30 cellular contexts compared by ENCODE assay signal in genomic region chr15:35966781-35967180, GRCh38.
"Had no signal": no experiment of that assay in that cellular context is flagged by ENCODE, and none has a peak within 500 bp of the region (broad histone marks: within the 10 kb centered on the region; RNA-seq: fewer than 3 reads in every experiment).

No MANE protein-coding gene starts in this region.

- DNase-seq: activated B cell treated with CpG ODN at 0.5 μM for 24 hours; activated CD4-positive, alpha-beta memory T cell treated with anti-CD3 and anti-CD28 coated beads for 36 hours; activated CD4-positive, alpha-beta T cell treated with anti-CD3 and anti-CD28 coated beads for 4 hours; activated CD4-positive, alpha-beta T cell treated with anti-CD3 and anti-CD28 coated beads, Interleukin-2, amount 10 ng/mL, durations not matched to agents 24 days and 14 days; activated CD4-positive, alpha-beta T cell treated with anti-CD3 and anti-CD28 coated beads, Interleukin-2, amount 50 U/mL, for 1 hour; activated CD4-positive, alpha-beta T cell treated with anti-CD3 and anti-CD28 coated beads, Interleukin-2, amount 50 U/mL, for 4 hours; activated CD4-positive, CD25-positive, alpha-beta regulatory T cell treated with anti-CD3 and anti-CD28 coated beads, Interleukin-2, amount 50 U/mL, for 72 hours; activated CD8-positive, alpha-beta memory T cell treated with anti-CD3 and anti-CD28 coated beads, Interleukin-2, amount 50 U/mL, for 4 hours; activated CD8-positive, alpha-beta T cell treated with anti-CD3 and anti-CD28 coated beads for 36 hours; activated effector memory CD4-positive, alpha-beta T cell treated with Interleukin-2 at 50 U/mL for 16 hours; activated gamma-delta T cell; activated naive CD4-positive, alpha-beta T cell treated with anti-CD3 and anti-CD28 coated beads, Interleukin-2, amount 10 ng/mL, durations not matched to agents 7 days and 5 days; activated naive CD4-positive, alpha-beta T cell treated with Interleukin-2 at 50 U/mL for 16 hours; activated naive CD8-positive, alpha-beta T cell treated with anti-CD3 and anti-CD28 coated beads, Interleukin-2, amount 10 ng/mL, durations not matched to agents 7 days and 5 days; activated naive CD8-positive, alpha-beta T cell treated with anti-CD3 and anti-CD28 coated beads, Interleukin-2, amount 50 U/mL, for 24 hours; activated T-cell treated with anti-CD3 and anti-CD28 coated beads, Interleukin-2, amount 50 U/mL, for 24 hours; activated T-cell treated with anti-CD3 and anti-CD28 coated beads, Interleukin-2, amount 50 U/mL, for 48 hours; aorta; body of pancreas; brain microvascular endothelial cell; central memory CD4-positive, alpha-beta T cell; T-helper 2 cell; T-helper 9 cell had no signal

- H3K9me3 Mint-ChIP-seq: activated CD4-positive, alpha-beta memory T cell treated with anti-CD3 and anti-CD28 coated beads for 36 hours; activated CD4-positive, alpha-beta T cell treated with anti-CD3 and anti-CD28 coated beads, Interleukin-2, amount 10 ng/mL, durations not matched to agents 24 days and 14 days; activated CD8-positive, alpha-beta T cell treated with anti-CD3 and anti-CD28 coated beads for 36 hours; activated naive CD4-positive, alpha-beta T cell treated with anti-CD3 and anti-CD28 coated beads, Interleukin-2, amount 50 U/mL, for 24 hours; activated naive CD8-positive, alpha-beta T cell treated with anti-CD3 and anti-CD28 coated beads, Interleukin-2, amount 10 ng/mL, durations not matched to agents 7 days and 5 days; activated naive CD8-positive, alpha-beta T cell treated with anti-CD3 and anti-CD28 coated beads, Interleukin-2, amount 50 U/mL, for 24 hours; activated T-cell treated with anti-CD3 and anti-CD28 coated beads, Interleukin-2, amount 50 U/mL, for 24 hours; T-helper 1 cell treated with Interleukin-12 subunit alpha and Interleukin-12 subunit beta and Interleukin-4 antibody, amounts not matched to agents 30 μg/mL and 1 μg/mL, for 36 hours; T-helper 2 cell treated with Interferon-gamma antibody and Interleukin-4, amounts not matched to agents 5 μg/mL and 100 μg/mL, for 36 hours had no signal

- H3K9me3 ChIP-seq: body of pancreas, breast epithelium had no signal

- H3K4me1 ChIP-seq: body of pancreas, breast epithelium had no signal

- H3K27me3 Mint-ChIP-seq: activated B cell treated with CpG ODN at 0.5 μM for 24 hours; activated CD4-positive, alpha-beta memory T cell treated with anti-CD3 and anti-CD28 coated beads for 36 hours; activated CD4-positive, alpha-beta T cell treated with anti-CD3 and anti-CD28 coated beads, Interleukin-2, amount 10 ng/mL, durations not matched to agents 24 days and 14 days; activated CD8-positive, alpha-beta T cell treated with anti-CD3 and anti-CD28 coated beads for 36 hours; activated naive CD4-positive, alpha-beta T cell treated with anti-CD3 and anti-CD28 coated beads, Interleukin-2, amount 10 ng/mL, durations not matched to agents 7 days and 5 days; activated naive CD4-positive, alpha-beta T cell treated with anti-CD3 and anti-CD28 coated beads, Interleukin-2, amount 50 U/mL, for 24 hours; activated naive CD8-positive, alpha-beta T cell; activated naive CD8-positive, alpha-beta T cell treated with anti-CD3 and anti-CD28 coated beads, Interleukin-2, amount 10 ng/mL, durations not matched to agents 7 days and 5 days; activated naive CD8-positive, alpha-beta T cell treated with anti-CD3 and anti-CD28 coated beads, Interleukin-2, amount 50 U/mL, for 24 hours; activated T-cell treated with anti-CD3 and anti-CD28 coated beads, Interleukin-2, amount 50 U/mL, for 24 hours had no signal

- H3K4me3 ChIP-seq: body of pancreas, breast epithelium had no signal

- H3K4me3 Mint-ChIP-seq: activated B cell treated with CpG ODN at 0.5 μM for 24 hours; activated CD4-positive, alpha-beta memory T cell treated with anti-CD3 and anti-CD28 coated beads for 36 hours; activated CD4-positive, alpha-beta T cell treated with anti-CD3 and anti-CD28 coated beads, Interleukin-2, amount 10 ng/mL, durations not matched to agents 24 days and 14 days; activated CD8-positive, alpha-beta T cell treated with anti-CD3 and anti-CD28 coated beads for 36 hours; activated naive CD4-positive, alpha-beta T cell treated with anti-CD3 and anti-CD28 coated beads, Interleukin-2, amount 10 ng/mL, durations not matched to agents 7 days and 5 days; activated naive CD4-positive, alpha-beta T cell treated with anti-CD3 and anti-CD28 coated beads, Interleukin-2, amount 50 U/mL, for 24 hours; activated naive CD8-positive, alpha-beta T cell; activated naive CD8-positive, alpha-beta T cell treated with anti-CD3 and anti-CD28 coated beads, Interleukin-2, amount 10 ng/mL, durations not matched to agents 7 days and 5 days; activated naive CD8-positive, alpha-beta T cell treated with anti-CD3 and anti-CD28 coated beads, Interleukin-2, amount 50 U/mL, for 24 hours; activated T-cell treated with anti-CD3 and anti-CD28 coated beads, Interleukin-2, amount 50 U/mL, for 24 hours; T-helper 1 cell treated with Interleukin-12 subunit alpha and Interleukin-12 subunit beta and Interleukin-4 antibody, amounts not matched to agents 30 μg/mL and 1 μg/mL, for 36 hours; T-helper 2 cell treated with Interferon-gamma antibody and Interleukin-4, amounts not matched to agents 5 μg/mL and 100 μg/mL, for 36 hours had no signal

- ATAC-seq: activated CD8-positive, alpha-beta T cell treated with anti-CD3 and anti-CD28 coated beads for 36 hours; activated naive CD8-positive, alpha-beta T cell treated with anti-CD3 and anti-CD28 coated beads, Interleukin-2, amount 50 U/mL, for 24 hours; body of pancreas had no signal

- H3K27ac Mint-ChIP-seq: activated B cell treated with CpG ODN at 0.5 μM for 24 hours; activated CD4-positive, alpha-beta memory T cell treated with anti-CD3 and anti-CD28 coated beads for 36 hours; activated CD4-positive, alpha-beta T cell treated with anti-CD3 and anti-CD28 coated beads, Interleukin-2, amount 10 ng/mL, durations not matched to agents 24 days and 14 days; activated CD8-positive, alpha-beta T cell treated with anti-CD3 and anti-CD28 coated beads for 36 hours; activated naive CD4-positive, alpha-beta T cell treated with anti-CD3 and anti-CD28 coated beads, Interleukin-2, amount 10 ng/mL, durations not matched to agents 7 days and 5 days; activated naive CD4-positive, alpha-beta T cell treated with anti-CD3 and anti-CD28 coated beads, Interleukin-2, amount 50 U/mL, for 24 hours; activated naive CD8-positive, alpha-beta T cell; activated naive CD8-positive, alpha-beta T cell treated with anti-CD3 and anti-CD28 coated beads, Interleukin-2, amount 10 ng/mL, durations not matched to agents 7 days and 5 days; activated naive CD8-positive, alpha-beta T cell treated with anti-CD3 and anti-CD28 coated beads, Interleukin-2, amount 50 U/mL, for 24 hours; activated T-cell treated with anti-CD3 and anti-CD28 coated beads, Interleukin-2, amount 50 U/mL, for 24 hours; activated T-helper 2 cell treated with anti-CD3 and anti-CD28 coated beads, Interferon-gamma antibody, Interleukin-2, Interleukin-4, amounts not matched to agents 10 μg/mL and 5 μg/mL and 100 μg/mL, durations not matched to agents 14 hours and 24 hours and 36 hours; T-helper 1 cell treated with Interleukin-12 subunit alpha and Interleukin-12 subunit beta and Interleukin-4 antibody, amounts not matched to agents 30 μg/mL and 1 μg/mL, for 36 hours; T-helper 2 cell treated with Interferon-gamma antibody and Interleukin-4, amounts not matched to agents 5 μg/mL and 100 μg/mL, for 36 hours had no signal

- H3K27ac ChIP-seq: body of pancreas, brain microvascular endothelial cell, breast epithelium, VCaP had no signal

- H3K4me1 Mint-ChIP-seq: activated B cell treated with CpG ODN at 0.5 μM for 24 hours; activated CD4-positive, alpha-beta T cell treated with anti-CD3 and anti-CD28 coated beads, Interleukin-2, amount 10 ng/mL, durations not matched to agents 24 days and 14 days; activated naive CD4-positive, alpha-beta T cell treated with anti-CD3 and anti-CD28 coated beads, Interleukin-2, amount 10 ng/mL, durations not matched to agents 7 days and 5 days; activated naive CD4-positive, alpha-beta T cell treated with anti-CD3 and anti-CD28 coated beads, Interleukin-2, amount 50 U/mL, for 24 hours; activated naive CD8-positive, alpha-beta T cell treated with anti-CD3 and anti-CD28 coated beads, Interleukin-2, amount 10 ng/mL, durations not matched to agents 7 days and 5 days; activated naive CD8-positive, alpha-beta T cell treated with anti-CD3 and anti-CD28 coated beads, Interleukin-2, amount 50 U/mL, for 24 hours had no signal

- H3K27me3 ChIP-seq: body of pancreas, brain microvascular endothelial cell, breast epithelium had no signal

- H3K36me3 Mint-ChIP-seq: activated CD4-positive, alpha-beta memory T cell treated with anti-CD3 and anti-CD28 coated beads for 36 hours; activated naive CD4-positive, alpha-beta T cell treated with anti-CD3 and anti-CD28 coated beads, Interleukin-2, amount 10 ng/mL, durations not matched to agents 7 days and 5 days; activated naive CD4-positive, alpha-beta T cell treated with anti-CD3 and anti-CD28 coated beads, Interleukin-2, amount 50 U/mL, for 24 hours; activated naive CD8-positive, alpha-beta T cell; activated naive CD8-positive, alpha-beta T cell treated with anti-CD3 and anti-CD28 coated beads, Interleukin-2, amount 10 ng/mL, durations not matched to agents 7 days and 5 days had no signal

- H3K36me3 ChIP-seq: brain microvascular endothelial cell, breast epithelium had no signal
